Comparison of ENCODE assay signal across 1 cellular context in the genomic region with DNA sequence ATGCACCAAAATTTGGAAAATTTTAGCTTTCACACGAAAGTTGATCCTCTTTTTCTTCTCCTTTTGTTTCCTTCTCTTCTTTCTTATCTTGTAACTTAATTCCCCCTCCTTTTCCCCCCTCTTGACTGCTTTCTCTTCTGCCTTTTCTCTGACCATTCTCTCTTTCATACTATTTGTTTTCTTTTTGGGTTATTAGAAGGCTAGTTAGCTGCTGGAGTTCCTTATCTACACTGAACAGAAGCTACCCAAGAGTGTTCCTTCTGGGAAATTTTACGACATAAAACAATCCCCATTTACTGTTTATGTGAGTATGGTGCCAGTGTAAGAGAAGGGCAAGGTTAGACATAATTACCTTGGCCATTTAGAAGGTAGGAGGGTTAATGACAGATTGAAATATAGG.
TF ChIP-seq lines count a peak whose summit lies in the region.

No MANE protein-coding gene starts in this region.

TF ChIP-seq in WTC11, 78 proteins besides CTCF, POLR2A, EP300 and RAD21 (continued from another document):
- no peak for TF ChIP-seq ZNF671 (CRISPR knock-in tag; IDR thresholded peaks at IDR 0.05)
- no peak for TF ChIP-seq NR2C2 (CRISPR knock-in tag; IDR thresholded peaks at IDR 0.05)
- TF ChIP-seq SMAD3 (CRISPR knock-in tag; IDR thresholded peaks at IDR 0.05; ENCODE audit: borderline replicate concordance): no peak
- no peak for TF ChIP-seq ETV6 (CRISPR knock-in tag; IDR thresholded peaks at IDR 0.05)
- TF ChIP-seq NFE2L1 (CRISPR knock-in tag; IDR thresholded peaks at IDR 0.05): no peak
- TF ChIP-seq FOXK1 (CRISPR knock-in tag; IDR thresholded peaks at IDR 0.05): no peak
- TF ChIP-seq MLX (CRISPR knock-in tag; IDR thresholded peaks at IDR 0.05): no peak
- no peak for TF ChIP-seq ZNF219 (CRISPR knock-in tag; IDR thresholded peaks at IDR 0.05; ENCODE audit: borderline replicate concordance)
- TF ChIP-seq GTF2I (CRISPR knock-in tag; conservative IDR thresholded peaks at IDR 0.05): no peak
- TF ChIP-seq ATF6 (CRISPR knock-in tag; IDR thresholded peaks at IDR 0.05): no peak
TF ChIP-seq in WTC11: peak in this region for 0.
